In genomic region chr19:56071151-56071550, GRCh38 we compare ENCODE assay signal across 10 cellular contexts. TPM values are rescaled to one million over a fixed set of nuclear protein-coding genes. Genes with fewer than 3 reads are reported as not detected.
DNase-seq lines count a peak whose midpoint lies in the region; TF ChIP-seq lines count a peak whose summit lies in the region.
"Had no signal": no experiment of that assay in that cellular context is flagged by ENCODE, and none has a peak within 500 bp of the region (broad histone marks: within the 10 kb centered on the region; RNA-seq: fewer than 3 reads in every experiment).

No MANE protein-coding gene starts in this region.

- H4K20me1 ChIP-seq in MM.1S (ENCODE audit: insufficient read depth, low read length) (no peaks in the 10 kb centered on the region), osteoblast (ENCODE audit: insufficient read depth, low read length) (no peaks in the 10 kb centered on the region)

- H2AFZ ChIP-seq in MM.1S (ENCODE audit: low read length) (no peak overlapping the region), osteoblast (ENCODE audit: low read length) (no peak overlapping the region)

- peaks cover 14% of the 10 kb centered on the region for H3K4me1 ChIP-seq in MM.1S (ENCODE audit: low read length)
- peaks cover 3% of the 10 kb centered on the region for H3K4me1 ChIP-seq in osteoblast (ENCODE audit: insufficient read depth, low read length)

- H3K4me3 ChIP-seq in MM.1S (ENCODE audit: low read length) (no peak overlapping the region), astrocyte of the cerebellum (ENCODE audit: low read depth, low read length) (no peak overlapping the region), osteoblast (ENCODE audit: insufficient read depth, low read length) (no peak overlapping the region)

- peak; percentile 26 for DNase-seq in NCI-H748 (lab: John Stamatoyannopoulos, UW; ENCODE audit: unreplicated experiment)
- no peak for DNase-seq in NCI-H748 treated with DMSO at 0.1 percent for 48 hours (lab: John Stamatoyannopoulos, UW)
- peak; percentile 31 for DNase-seq in MM.1S
- DNase-seq in astrocyte of the cerebellum (ENCODE audit: low read depth), result no peak
- no peak for DNase-seq in osteoblast (ENCODE audit: insufficient read length, low spot score, missing footprints)
- DNase-seq in activated CD8-positive, alpha-beta memory T cell treated with anti-CD3 and anti-CD28 coated beads for 24 hours, result no peak
- no peak for DNase-seq in NK-92 treated with Interleukin-12 subunit alpha and Interleukin-12 subunit beta, amount 100 ng/mL, for 24 hours (lab: John Stamatoyannopoulos, UW)
- DNase-seq in NCI-H1048 (lab: John Stamatoyannopoulos, UW), result no peak
- DNase-seq: activated naive CD4-positive, alpha-beta T cell treated with anti-CD3 and anti-CD28 coated beads, Interleukin-2, amount 50 U/mL, for 16 hours; HCEC 1CT had no signal

- no peaks in the 10 kb centered on the region for H3K9me2 ChIP-seq in MM.1S (replicated peaks; ENCODE audit: insufficient read depth, low read length)

- in situ Hi-C loops in astrocyte of the cerebellum (cut with HindIII; ENCODE audit: low sequenced_read_pairs), result no loop called here

- H3K9ac ChIP-seq in MM.1S (ENCODE audit: low read length), result no peak overlapping the region

- H3F3A ChIP-seq in MM.1S (ENCODE audit: insufficient read depth, low read length), result no peaks in the 10 kb centered on the region

- no peak overlapping the region for H3K4me2 ChIP-seq in MM.1S (ENCODE audit: low read depth, low read length)
- no peak overlapping the region for H3K4me2 ChIP-seq in osteoblast (ENCODE audit: insufficient read depth, low read length)

- no peak overlapping the region for H3K27ac ChIP-seq in MM.1S (ENCODE audit: low read length)
- H3K27ac ChIP-seq in osteoblast (ENCODE audit: low read depth, low read length), result no peak overlapping the region

- H3K9me3 ChIP-seq in MM.1S (replicated peaks; ENCODE audit: insufficient read depth, low read length) (no peaks in the 10 kb centered on the region), osteoblast (ENCODE audit: low read depth, low read length) (no peaks in the 10 kb centered on the region)

- no peaks in the 10 kb centered on the region for H3K36me3 ChIP-seq in MM.1S (replicated peaks; ENCODE audit: insufficient read depth, low read length)
- no peaks in the 10 kb centered on the region for H3K36me3 ChIP-seq in osteoblast (ENCODE audit: insufficient read depth, low read length)

- TF ChIP-seq CTCF in MM.1S (IDR thresholded peaks at IDR 0.05; ENCODE audit: low read length) (peak; percentile 20), astrocyte of the cerebellum (IDR thresholded peaks at IDR 0.05; ENCODE audit: low read depth, low read length, missing control alignments) (peak; percentile 9), osteoblast (IDR thresholded peaks at IDR 0.05; ENCODE audit: extremely low read depth, low read depth, low read length) (peak; percentile 38)

- H3K27me3 ChIP-seq in MM.1S (replicated peaks; ENCODE audit: insufficient read depth, low read length) (no peaks in the 10 kb centered on the region), osteoblast (ENCODE audit: insufficient read depth, low read length) (no peaks in the 10 kb centered on the region)

- H3K79me2 ChIP-seq in MM.1S (ENCODE audit: low read length) (no peaks in the 10 kb centered on the region), osteoblast (ENCODE audit: insufficient read depth, low read length) (no peaks in the 10 kb centered on the region)

RNA-seq across cellular contexts. Expression of gene ZNF787, which starts 49.9 kb away (rescaled TPM):
- 23.6 and 27.5 TPM in 2 replicates for total RNA-seq in osteoblast

Comparison
In these comparisons a context has a peak if more than half of its experiments do, and no peak if none do; other contexts are left out.
1. DNase-seq: peak in NCI-H748 (single experiment) and MM.1S (single experiment); none in NCI-H748 treated with DMSO at 0.1 percent for 48 hours (single experiment), astrocyte of the cerebellum (single experiment), osteoblast (single experiment), activated CD8-positive, alpha-beta memory T cell treated with anti-CD3 and anti-CD28 coated beads for 24 hours (single experiment), NK-92 treated with Interleukin-12 subunit alpha and Interleukin-12 subunit beta, amount 100 ng/mL, for 24 hours (single experiment) and NCI-H1048 (single experiment).
2. Peak in every context shown above with its lines, with median percentiles within 50 percentile points of each other: CTCF ChIP-seq.